22 cellular contexts compared by ENCODE assay signal in genomic region chr6:63014290-63014689, GRCh38.
"Had no signal": no experiment of that assay in that cellular context is flagged by ENCODE, and none has a peak within 500 bp of the region (broad histone marks: within the 10 kb centered on the region; RNA-seq: fewer than 3 reads in every experiment).

No MANE protein-coding gene starts in this region.

- H3K27ac ChIP-seq: Peyer's patch, RWPE1, SJSA1 had no signal

- H3K4me1 Mint-ChIP-seq: activated CD4-positive, alpha-beta T cell treated with anti-CD3 and anti-CD28 coated beads, Interleukin-2, amount 10 ng/mL, durations not matched to agents 24 days and 14 days; activated CD8-positive, alpha-beta memory T cell treated with anti-CD3 and anti-CD28 coated beads, Interleukin-2, amount 10 ng/mL, durations not matched to agents 7 days and 5 days had no signal

- H3K36me3 ChIP-seq: MG63, Peyer's patch, SJSA1 had no signal

- H3K9me3 Mint-ChIP-seq: activated CD4-positive, alpha-beta T cell treated with anti-CD3 and anti-CD28 coated beads, Interleukin-2, amount 10 ng/mL, durations not matched to agents 24 days and 14 days; activated naive CD4-positive, alpha-beta T cell treated with anti-CD3 and anti-CD28 coated beads for 36 hours; activated T-cell treated with anti-CD3 and anti-CD28 coated beads, Interleukin-2, amount 50 U/mL, for 24 hours; T-helper 1 cell treated with Interleukin-12 subunit alpha and Interleukin-12 subunit beta and Interleukin-4 antibody, amounts not matched to agents 30 μg/mL and 1 μg/mL, for 36 hours had no signal

- H3K27me3 Mint-ChIP-seq: activated CD4-positive, alpha-beta T cell treated with anti-CD3 and anti-CD28 coated beads, Interleukin-2, amount 10 ng/mL, durations not matched to agents 24 days and 14 days; activated CD8-positive, alpha-beta memory T cell treated with anti-CD3 and anti-CD28 coated beads, Interleukin-2, amount 10 ng/mL, durations not matched to agents 7 days and 5 days; activated naive CD8-positive, alpha-beta T cell; activated T-cell treated with anti-CD3 and anti-CD28 coated beads, Interleukin-2, amount 50 U/mL, for 24 hours had no signal

- H3K9me3 ChIP-seq: MG63, Peyer's patch, SJSA1 had no signal

- H3K4me1 ChIP-seq: Peyer's patch, SJSA1 had no signal

- H3K4me3 ChIP-seq: MG63, Peyer's patch, SJSA1 had no signal

- H3K4me3 Mint-ChIP-seq: activated CD4-positive, alpha-beta T cell treated with anti-CD3 and anti-CD28 coated beads, Interleukin-2, amount 10 ng/mL, durations not matched to agents 24 days and 14 days; activated CD8-positive, alpha-beta memory T cell treated with anti-CD3 and anti-CD28 coated beads, Interleukin-2, amount 10 ng/mL, durations not matched to agents 7 days and 5 days; activated naive CD4-positive, alpha-beta T cell treated with anti-CD3 and anti-CD28 coated beads for 36 hours; activated naive CD8-positive, alpha-beta T cell; activated T-cell treated with anti-CD3 and anti-CD28 coated beads, Interleukin-2, amount 50 U/mL, for 24 hours; T-helper 1 cell treated with Interleukin-12 subunit alpha and Interleukin-12 subunit beta and Interleukin-4 antibody, amounts not matched to agents 30 μg/mL and 1 μg/mL, for 36 hours had no signal

- H3K27me3 ChIP-seq: MG63, Peyer's patch, SJSA1 had no signal

- DNase-seq: activated CD4-positive, alpha-beta T cell treated with anti-CD3 and anti-CD28 coated beads, Interleukin-2, amount 10 ng/mL, durations not matched to agents 24 days and 14 days; activated CD4-positive, alpha-beta T cell treated with anti-CD3 and anti-CD28 coated beads, Interleukin-2, amount 50 U/mL, for 48 hours; activated CD4-positive, CD25-positive, alpha-beta regulatory T cell treated with anti-CD3 and anti-CD28 coated beads, Interleukin-2, amount 50 U/mL, for 72 hours; activated CD8-positive, alpha-beta memory T cell treated with anti-CD3 and anti-CD28 coated beads, Interleukin-2, amount 10 ng/mL, durations not matched to agents 7 days and 5 days; activated gamma-delta T cell; activated naive CD4-positive, alpha-beta T cell treated with anti-CD3 and anti-CD28 coated beads for 36 hours; activated T-cell treated with anti-CD3 and anti-CD28 coated beads, Interleukin-2, amount 50 U/mL, for 24 hours; amygdala; caudate nucleus; MG63; NCI-H1105; NCI-H1436; NCI-H1694 treated with DMSO at 0.1 percent for 48 hours; NCI-H2029 treated with DMSO at 0.1 percent for 48 hours; NCI-H524; Peyer's patch; Right ventricle myocardium superior had no signal

- H3K36me3 Mint-ChIP-seq: activated CD8-positive, alpha-beta memory T cell treated with anti-CD3 and anti-CD28 coated beads, Interleukin-2, amount 10 ng/mL, durations not matched to agents 7 days and 5 days; activated naive CD8-positive, alpha-beta T cell had no signal

- H3K27ac Mint-ChIP-seq: activated CD4-positive, alpha-beta T cell treated with anti-CD3 and anti-CD28 coated beads, Interleukin-2, amount 10 ng/mL, durations not matched to agents 24 days and 14 days; activated CD8-positive, alpha-beta memory T cell treated with anti-CD3 and anti-CD28 coated beads, Interleukin-2, amount 10 ng/mL, durations not matched to agents 7 days and 5 days; activated naive CD4-positive, alpha-beta T cell treated with anti-CD3 and anti-CD28 coated beads for 36 hours; activated naive CD8-positive, alpha-beta T cell; activated T-cell treated with anti-CD3 and anti-CD28 coated beads, Interleukin-2, amount 50 U/mL, for 24 hours; T-helper 1 cell treated with Interleukin-12 subunit alpha and Interleukin-12 subunit beta and Interleukin-4 antibody, amounts not matched to agents 30 μg/mL and 1 μg/mL, for 36 hours had no signal

- ATAC-seq: activated CD8-positive, alpha-beta memory T cell treated with anti-CD3 and anti-CD28 coated beads, Interleukin-2, amount 10 ng/mL, durations not matched to agents 7 days and 5 days; SK-N-SH treated with all-trans-retinoic acid at 6 μM for 48 hours had no signal
